8 cellular contexts compared by ENCODE assay signal in the genomic region with DNA sequence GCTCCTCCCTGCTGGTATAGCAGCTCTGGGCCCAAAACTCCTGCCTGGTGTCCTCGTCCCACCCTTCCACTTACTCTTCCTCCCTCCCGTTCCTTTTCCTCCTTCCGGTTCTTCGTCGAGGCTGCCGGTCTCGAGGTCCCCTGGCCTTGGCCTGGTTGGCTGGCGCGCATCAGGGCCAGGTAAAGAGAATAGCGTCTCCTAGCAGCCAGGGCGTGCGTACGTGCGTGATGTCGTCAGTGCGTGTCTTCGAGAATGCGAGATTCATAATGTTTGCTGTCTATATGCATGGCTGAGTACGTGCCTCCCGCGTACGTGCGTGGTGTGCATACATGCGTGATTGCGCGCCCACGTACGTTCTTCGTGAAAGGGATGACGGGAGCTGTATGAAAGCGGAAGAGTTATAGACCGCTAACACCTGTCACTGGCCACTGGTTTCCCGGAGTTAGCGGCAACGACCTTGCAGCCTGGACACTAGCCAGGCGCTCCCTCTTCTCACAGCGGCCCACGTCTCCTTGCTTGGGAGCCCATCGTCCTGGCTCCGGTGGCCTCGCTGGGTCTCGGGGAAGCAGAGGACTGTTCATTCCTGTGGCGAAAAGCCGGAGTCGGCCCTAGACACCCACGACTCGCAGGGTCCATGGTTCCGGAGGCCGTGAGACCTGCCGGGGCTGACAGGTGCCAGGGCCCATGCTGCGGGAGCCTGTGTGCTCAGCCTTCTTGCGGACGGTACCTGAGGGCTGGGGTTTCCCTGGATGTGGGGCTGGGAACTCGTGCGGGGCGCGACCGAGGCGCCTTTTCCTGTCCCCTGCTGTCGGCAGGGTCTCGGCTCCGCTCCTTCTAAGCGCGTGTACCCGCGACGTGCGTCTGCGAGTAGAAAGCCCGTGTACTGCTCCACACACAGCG. TPM values are rescaled to one million over a fixed set of nuclear protein-coding genes. Genes with fewer than 3 reads are reported as not detected.
DNase-seq lines count a peak whose midpoint lies in the region; ATAC-seq and TF ChIP-seq lines count a peak whose summit lies in the region.

A gene (plus strand): TSS at position 392 of the 900 bp plus-strand sequence. CDS start 4,619 bp downstream, outside the sequence.

- DNase-seq in NCI-H69 (lab: John Stamatoyannopoulos, UW), result peak; percentile 95
- peak; percentile 83 for DNase-seq in activated CD4-positive, alpha-beta T cell treated with anti-CD3 and anti-CD28 coated beads, Interleukin-2, amount 50 U/mL, for 1 hour
- peak; percentile 91 for DNase-seq in coronary artery (ENCODE audit: low spot score)
- DNase-seq in stimulated activated CD4-positive, alpha-beta T cell treated with anti-CD3 and anti-CD28 coated beads, Interleukin-4, amount 100 ng/mL, for 1 hour, result peak; percentile 86

- peaks cover 5 to 19% (median 10%) of the 10 kb centered on the region in 10 experiments; a peak in 12 of 20 replicates for H3K4me1 ChIP-seq in BLaER1 treated with 17β-estradiol and CSF1 and Interleukin-3, amounts not matched to agents 10 nM and 100 nM
- H3K4me1 ChIP-seq in liver (ENCODE audit: control insufficient read depth in 4 of 4, insufficient read depth in 4 of 4, low read length in 3 of 4), result peaks cover 0 to 4% (median 4%) of the 10 kb centered on the region in 4 donors

- H4K20me1 ChIP-seq in BLaER1 treated with 17β-estradiol and CSF1 and Interleukin-3, amounts not matched to agents 10 nM and 100 nM, result peaks cover 0 to 2% (median 0%) of the 10 kb centered on the region in 11 experiments; a peak in 2 of 22 replicates

- H3K27me3 ChIP-seq in BLaER1 treated with 17β-estradiol and CSF1 and Interleukin-3, amounts not matched to agents 10 nM and 100 nM, result peaks cover 0 to 5% (median 3%) of the 10 kb centered on the region in 11 experiments; a peak in 11 of 22 replicates
- no peaks in the 10 kb centered on the region for H3K27me3 ChIP-seq in liver (ENCODE audit: control insufficient read depth in 4 of 4, insufficient read depth in 4 of 4, low read length in 3 of 4)

- peak within 1 kb of the TSS; percentile 69 to 92 (median 78) for H3K4me2 ChIP-seq in BLaER1 treated with 17β-estradiol and CSF1 and Interleukin-3, amounts not matched to agents 10 nM and 100 nM

- TF ChIP-seq RAD21 in liver (IDR thresholded peaks at IDR 0.05), result peak in 1 of 2 donors; percentile 9

- under 1% methylated on average over 71 of the region's 71 CpGs for WGBS in liver

- peaks cover 0 to 10% (median 0%) of the 10 kb centered on the region in 11 experiments; a peak in 7 of 22 replicates for H3K9me3 ChIP-seq in BLaER1 treated with 17β-estradiol and CSF1 and Interleukin-3, amounts not matched to agents 10 nM and 100 nM (replicated peaks in 1 of 11)
- no peaks in the 10 kb centered on the region for H3K9me3 ChIP-seq in liver (ENCODE audit: control insufficient read depth in 4 of 4, low read length in 3 of 4)

- peak within 1 kb of the TSS; percentile 72 to 85 (median 76) for H3K4me3 ChIP-seq in BLaER1 treated with 17β-estradiol and CSF1 and Interleukin-3, amounts not matched to agents 10 nM and 100 nM
- H3K4me3 ChIP-seq in coronary artery (peak within 1 kb of the TSS; percentile 81), liver (ENCODE audit: low read depth in 1 of 3, low read length in 3 of 3) (peak within 1 kb of the TSS; percentile 79 to 92 (median 83))

- H3K36me3 ChIP-seq in BLaER1 treated with 17β-estradiol and CSF1 and Interleukin-3, amounts not matched to agents 10 nM and 100 nM, result peaks cover 0 to 5% (median 0%) of the 10 kb centered on the region in 11 experiments; a peak in 1 of 22 replicates
- no peaks in the 10 kb centered on the region for H3K36me3 ChIP-seq in liver (ENCODE audit: control insufficient read depth in 4 of 4, insufficient read depth in 3 of 4, low read depth in 1 of 4, low read length in 3 of 4)

- ATAC-seq in GM19351 (IDR thresholded peaks at IDR 0.05; ENCODE audit: unreplicated experiment) (peak; percentile 70), HG03520 (IDR thresholded peaks at IDR 0.05; ENCODE audit: unreplicated experiment) (peak; percentile 60)

- TF ChIP-seq CTCF in coronary artery (IDR thresholded peaks at IDR 0.05) (no peak), liver (IDR thresholded peaks at IDR 0.05; ENCODE audit: low read depth, low read length, missing input control) (no peak)

- H3K9ac ChIP-seq in BLaER1 treated with 17β-estradiol and CSF1 and Interleukin-3, amounts not matched to agents 10 nM and 100 nM, result peak within 1 kb of the TSS; percentile 76 to 93 (median 83)
- H3K9ac ChIP-seq in liver (ENCODE audit: low read depth in 1 of 2, low read length in 2 of 2), result peak within 1 kb of the TSS; percentile 65 to 66

- peak within 1 kb of the TSS; percentile 74 to 89 (median 81) for H3K27ac ChIP-seq in BLaER1 treated with 17β-estradiol and CSF1 and Interleukin-3, amounts not matched to agents 10 nM and 100 nM
- peak within 1 kb of the TSS; percentile 79 to 92 for H3K27ac ChIP-seq in coronary artery
- H3K27ac ChIP-seq in liver (ENCODE audit: low read depth in 1 of 2, low read length in 2 of 2), result peak within 1 kb of the TSS; percentile 96 to 97

TF ChIP-seq in liver, 16 proteins besides CTCF, POLR2A, EP300 and RAD21:
- peak; percentile 59 for TF ChIP-seq SP1 (IDR thresholded peaks at IDR 0.05)
- TF ChIP-seq, protein P1, sequence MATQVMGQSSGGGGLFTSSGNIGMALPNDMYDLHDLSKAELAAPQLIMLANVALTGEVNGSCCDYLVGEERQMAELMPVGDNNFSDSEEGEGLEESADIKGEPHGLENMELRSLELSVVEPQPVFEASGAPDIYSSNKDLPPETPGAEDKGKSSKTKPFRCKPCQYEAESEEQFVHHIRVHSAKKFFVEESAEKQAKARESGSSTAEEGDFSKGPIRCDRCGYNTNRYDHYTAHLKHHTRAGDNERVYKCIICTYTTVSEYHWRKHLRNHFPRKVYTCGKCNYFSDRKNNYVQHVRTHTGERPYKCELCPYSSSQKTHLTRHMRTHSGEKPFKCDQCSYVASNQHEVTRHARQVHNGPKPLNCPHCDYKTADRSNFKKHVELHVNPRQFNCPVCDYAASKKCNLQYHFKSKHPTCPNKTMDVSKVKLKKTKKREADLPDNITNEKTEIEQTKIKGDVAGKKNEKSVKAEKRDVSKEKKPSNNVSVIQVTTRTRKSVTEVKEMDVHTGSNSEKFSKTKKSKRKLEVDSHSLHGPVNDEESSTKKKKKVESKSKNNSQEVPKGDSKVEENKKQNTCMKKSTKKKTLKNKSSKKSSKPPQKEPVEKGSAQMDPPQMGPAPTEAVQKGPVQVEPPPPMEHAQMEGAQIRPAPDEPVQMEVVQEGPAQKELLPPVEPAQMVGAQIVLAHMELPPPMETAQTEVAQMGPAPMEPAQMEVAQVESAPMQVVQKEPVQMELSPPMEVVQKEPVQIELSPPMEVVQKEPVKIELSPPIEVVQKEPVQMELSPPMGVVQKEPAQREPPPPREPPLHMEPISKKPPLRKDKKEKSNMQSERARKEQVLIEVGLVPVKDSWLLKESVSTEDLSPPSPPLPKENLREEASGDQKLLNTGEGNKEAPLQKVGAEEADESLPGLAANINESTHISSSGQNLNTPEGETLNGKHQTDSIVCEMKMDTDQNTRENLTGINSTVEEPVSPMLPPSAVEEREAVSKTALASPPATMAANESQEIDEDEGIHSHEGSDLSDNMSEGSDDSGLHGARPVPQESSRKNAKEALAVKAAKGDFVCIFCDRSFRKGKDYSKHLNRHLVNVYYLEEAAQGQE (IDR thresholded peaks at IDR 0.05), result peak; percentile 67
- TF ChIP-seq, protein P2, sequence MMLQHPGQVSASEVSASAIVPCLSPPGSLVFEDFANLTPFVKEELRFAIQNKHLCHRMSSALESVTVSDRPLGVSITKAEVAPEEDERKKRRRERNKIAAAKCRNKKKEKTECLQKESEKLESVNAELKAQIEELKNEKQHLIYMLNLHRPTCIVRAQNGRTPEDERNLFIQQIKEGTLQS (IDR thresholded peaks at IDR 0.05), result no peak
- TF ChIP-seq GABPA (IDR thresholded peaks at IDR 0.05 in 1 of 2, conservative IDR thresholded peaks at IDR 0.05 in 1 of 2), result peak in 1 of 2 donors; percentile 65
- TF ChIP-seq NR2F2 (IDR thresholded peaks at IDR 0.05), result no peak
- peak in 1 of 2 donors; percentile 11 for TF ChIP-seq HNF4A (conservative IDR thresholded peaks at IDR 0.05)
- peak; percentile 37 to 65 for TF ChIP-seq EGR1 (IDR thresholded peaks at IDR 0.05; ENCODE audit: low read depth in 2 of 2)
- TF ChIP-seq FOXA1 (IDR thresholded peaks at IDR 0.05), result no peak
- TF ChIP-seq HNF4G (IDR thresholded peaks at IDR 0.05), result no peak
- TF ChIP-seq, protein P3, sequence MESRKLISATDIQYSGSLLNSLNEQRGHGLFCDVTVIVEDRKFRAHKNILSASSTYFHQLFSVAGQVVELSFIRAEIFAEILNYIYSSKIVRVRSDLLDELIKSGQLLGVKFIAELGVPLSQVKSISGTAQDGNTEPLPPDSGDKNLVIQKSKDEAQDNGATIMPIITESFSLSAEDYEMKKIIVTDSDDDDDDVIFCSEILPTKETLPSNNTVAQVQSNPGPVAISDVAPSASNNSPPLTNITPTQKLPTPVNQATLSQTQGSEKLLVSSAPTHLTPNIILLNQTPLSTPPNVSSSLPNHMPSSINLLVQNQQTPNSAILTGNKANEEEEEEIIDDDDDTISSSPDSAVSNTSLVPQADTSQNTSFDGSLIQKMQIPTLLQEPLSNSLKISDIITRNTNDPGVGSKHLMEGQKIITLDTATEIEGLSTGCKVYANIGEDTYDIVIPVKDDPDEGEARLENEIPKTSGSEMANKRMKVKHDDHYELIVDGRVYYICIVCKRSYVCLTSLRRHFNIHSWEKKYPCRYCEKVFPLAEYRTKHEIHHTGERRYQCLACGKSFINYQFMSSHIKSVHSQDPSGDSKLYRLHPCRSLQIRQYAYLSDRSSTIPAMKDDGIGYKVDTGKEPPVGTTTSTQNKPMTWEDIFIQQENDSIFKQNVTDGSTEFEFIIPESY (IDR thresholded peaks at IDR 0.05), result peak; percentile 54
- TF ChIP-seq, protein P4, sequence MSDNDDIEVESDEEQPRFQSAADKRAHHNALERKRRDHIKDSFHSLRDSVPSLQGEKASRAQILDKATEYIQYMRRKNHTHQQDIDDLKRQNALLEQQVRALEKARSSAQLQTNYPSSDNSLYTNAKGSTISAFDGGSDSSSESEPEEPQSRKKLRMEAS (IDR thresholded peaks at IDR 0.05), result peak; percentile 74
- TF ChIP-seq FOXA2 (IDR thresholded peaks at IDR 0.05), result no peak
- no peak for TF ChIP-seq JUND (IDR thresholded peaks at IDR 0.05)
- no peak for TF ChIP-seq TAF1 (conservative IDR thresholded peaks at IDR 0.05)
- peak; percentile 75 for TF ChIP-seq YY1 (IDR thresholded peaks at IDR 0.05)
- peak; percentile 46 to 51 for TF ChIP-seq RXRA (IDR thresholded peaks at IDR 0.05)

RNA-seq across cellular contexts. Expression of the gene that starts here (rescaled TPM):
- 10 to 100 TPM in 1 of 2 donors, 1 to 10 TPM in 1; 7.5 to 11.8 TPM for total RNA-seq in liver
- 10 to 100 TPM; 10.6 to 17.2 TPM for polyA plus RNA-seq in liver

Comparison
In these comparisons a context has a peak if more than half of its experiments do, and no peak if none do; other contexts are left out.
1. Peak in every context shown above with its lines: DNase-seq, ATAC-seq, H3K4me3 ChIP-seq and H3K27ac ChIP-seq.